ENCODE assay signal across 10 cellular contexts in genomic region chr6:110826236-110827129, GRCh38. TPM values are rescaled to one million over a fixed set of nuclear protein-coding genes. Genes with fewer than 3 reads are reported as not detected.
A peak's percentile ranks its signal among the peaks of the same experiment; 100 is the strongest.
DNase-seq lines count a peak whose midpoint lies in the region; ATAC-seq, FAIRE-seq and TF ChIP-seq lines count a peak whose summit lies in the region.
"Had no signal": no experiment of that assay in that cellular context is flagged by ENCODE, and none has a peak within 500 bp of the region (broad histone marks: within the 10 kb centered on the region; RNA-seq: fewer than 3 reads in every experiment).

No MANE protein-coding gene starts in this region.

- no peaks in the 10 kb centered on the region for H3K79me1 ChIP-seq in mesenchymal stem cell (replicated peaks; ENCODE audit: low read length, poor library complexity, severe bottlenecking)

- no peaks in the 10 kb centered on the region for H3K4me1 ChIP-seq in mesenchymal stem cell (ENCODE audit: control insufficient read depth, insufficient read depth, low read depth, low read length)

- no peaks in the 10 kb centered on the region for H3K36me3 ChIP-seq in mesenchymal stem cell (ENCODE audit: control insufficient read depth in 1 of 2, insufficient read depth in 2 of 2, low read depth in 1 of 2, low read length in 2 of 2)
- H3K36me3 ChIP-seq in brain microvascular endothelial cell (replicated peaks), result no peaks in the 10 kb centered on the region

- no peak overlapping the region for H3K23ac ChIP-seq in mesenchymal stem cell (ENCODE audit: low read length in 2 of 2)

- no peak overlapping the region for H2AK5ac ChIP-seq in mesenchymal stem cell (ENCODE audit: low read length, severe bottlenecking)

- H3K9me3 ChIP-seq in mesenchymal stem cell (ENCODE audit: control insufficient read depth, low read length), result no peaks in the 10 kb centered on the region

- H3K18ac ChIP-seq in mesenchymal stem cell (ENCODE audit: low read depth in 1 of 2, low read length in 2 of 2), result peak overlapping the region in 1 of 2 experiments; percentile 28

- H3K14ac ChIP-seq in mesenchymal stem cell (ENCODE audit: low read length in 2 of 2), result no peak overlapping the region

- ATAC-seq in Right ventricle myocardium inferior (peak; percentile 39), HG02885 (IDR thresholded peaks at IDR 0.05; ENCODE audit: poor library complexity, unreplicated experiment) (no peak)
- ATAC-seq: effector memory CD8-positive, alpha-beta T cell had no signal

- no peak overlapping the region for H2BK120ac ChIP-seq in mesenchymal stem cell (ENCODE audit: low read depth, low read length)

- TF ChIP-seq CTCF in brain microvascular endothelial cell (IDR thresholded peaks at IDR 0.05; ENCODE audit: low read depth, low read length, missing control alignments) (no peak), D721Med (IDR thresholded peaks at IDR 0.05; ENCODE audit: insufficient read depth, missing control alignments) (no peak)

- WGBS in mesenchymal stem cell, result 49% methylated on average over 9 of the region's 9 CpGs

- H3K27me3 ChIP-seq in mesenchymal stem cell (ENCODE audit: control insufficient read depth in 1 of 2, insufficient read depth in 1 of 2, low read length in 2 of 2), result no peaks in the 10 kb centered on the region
- no peaks in the 10 kb centered on the region for H3K27me3 ChIP-seq in brain microvascular endothelial cell (replicated peaks)

- no peak overlapping the region for H2AFZ ChIP-seq in mesenchymal stem cell (ENCODE audit: low read depth, low read length)

- H3K4me3 ChIP-seq in mesenchymal stem cell (ENCODE audit: insufficient read depth in 1 of 2, low read depth in 1 of 2, low read length in 2 of 2) (no peak overlapping the region), brain microvascular endothelial cell (ENCODE audit: low read depth, low read length) (no peak overlapping the region)

- H3K4ac ChIP-seq in mesenchymal stem cell (ENCODE audit: low read depth in 1 of 2, low read length in 2 of 2), result no peak overlapping the region

- no peak overlapping the region for H4K91ac ChIP-seq in mesenchymal stem cell (ENCODE audit: low read length)

- peak overlapping the region; percentile 43 for H3K27ac ChIP-seq in epithelial cell of prostate
- no peak overlapping the region for H3K27ac ChIP-seq in mesenchymal stem cell (ENCODE audit: low read length, poor library complexity, severe bottlenecking)
- no peak overlapping the region for H3K27ac ChIP-seq in brain microvascular endothelial cell

- DNase-seq in Right ventricle myocardium inferior (ENCODE audit: missing footprints) (no peak), cardiac septum (ENCODE audit: low spot score) (no peak), epithelial cell of prostate (ENCODE audit: low read depth, low spot score) (no peak), mesenchymal stem cell (peak; percentile 45), brain microvascular endothelial cell (no peak), SHP77 treated with DMSO at 0.1 percent for 48 hours (lab: John Stamatoyannopoulos, UW) (no peak), D721Med (ENCODE audit: insufficient read length, low spot score) (no peak)
- DNase-seq: effector memory CD8-positive, alpha-beta T cell had no signal

- H2BK5ac ChIP-seq in mesenchymal stem cell (ENCODE audit: low read depth, low read length, poor library complexity, severe bottlenecking), result no peak overlapping the region

- H4K8ac ChIP-seq in mesenchymal stem cell (ENCODE audit: low read length), result peak overlapping the region; percentile 55

- intact Hi-C loops in Right ventricle myocardium inferior (cut with DNase I) (no loop called here), cardiac septum (cut with DNase I) (no loop called here)

- H3K4me2 ChIP-seq in mesenchymal stem cell (ENCODE audit: low read length, poor library complexity, severe bottlenecking), result no peak overlapping the region

- H2BK12ac ChIP-seq in mesenchymal stem cell (ENCODE audit: low read length in 2 of 2), result no peak overlapping the region

- no peak overlapping the region for H2BK15ac ChIP-seq in mesenchymal stem cell (ENCODE audit: low read depth, poor library complexity, severe bottlenecking)

- no peak for FAIRE-seq in D721Med (lab: Jason Lieb, UNC)
- FAIRE-seq: islet of Langerhans had no signal

- peak overlapping the region; percentile 79 for H3K9ac ChIP-seq in mesenchymal stem cell (ENCODE audit: low read length)

- in situ Hi-C loops in brain microvascular endothelial cell (cut with HindIII; ENCODE audit: low pct_ligation_motif_present, low sequenced_read_pairs), result no loop called here

RNA-seq across cellular contexts. Expression of gene CDK19, which starts 11.2 kb away (rescaled TPM):
- 11.5 TPM for total RNA-seq in Right ventricle myocardium inferior
- total RNA-seq in cardiac septum, result 8.3 TPM
- polyA plus RNA-seq in mesenchymal stem cell (2013, experiment 1 of 2), result 10.8 TPM
- 10.9 TPM for polyA plus RNA-seq in mesenchymal stem cell (2013, experiment 2 of 2)

RNA-seq across cellular contexts. Expression of gene AMD1, which starts 48.1 kb away (rescaled TPM):
- 84.9 TPM for total RNA-seq in Right ventricle myocardium inferior
- total RNA-seq in cardiac septum, result 46.0 TPM
- polyA plus RNA-seq in mesenchymal stem cell (2013, experiment 1 of 2), result 101 TPM
- polyA plus RNA-seq in mesenchymal stem cell (2013, experiment 2 of 2), result 104 TPM
